In genomic region chr4:52648836-52649235, GRCh38 we compare ENCODE assay signal across 28 cellular contexts.
"Had no signal": no experiment of that assay in that cellular context is flagged by ENCODE, and none has a peak within 500 bp of the region (broad histone marks: within the 10 kb centered on the region; RNA-seq: fewer than 3 reads in every experiment).

No MANE protein-coding gene starts in this region.

- H3K36me3 Mint-ChIP-seq: natural killer cell had no signal

- H3K4me1 ChIP-seq: neural progenitor cell had no signal

- ATAC-seq: heart right ventricle, natural killer cell, right cardiac atrium, sciatic nerve had no signal

- H3K4me1 Mint-ChIP-seq: neural progenitor cell had no signal

- H3K27ac ChIP-seq: heart right ventricle, left ventricle myocardium inferior, neural progenitor cell, neutrophil, skin epidermis, testis, thyroid gland, transverse colon, upper lobe of left lung, vagina had no signal

- H3K9me3 ChIP-seq: left ventricle myocardium inferior, neutrophil, testis, thyroid gland, transverse colon, upper lobe of left lung, vagina had no signal

- H3K27ac Mint-ChIP-seq: mesothelial cell of epicardium; natural killer cell; neural progenitor cell; progenitor cell of endocrine pancreas; stimulated activated naive CD8-positive, alpha-beta T cell treated with anti-CD3 and anti-CD28 coated beads, Interleukin-15, Interleukin-2, amounts not matched to agents 100 ng/mL and 50 ng/mL, for 24 hours had no signal

- H3K4me3 Mint-ChIP-seq: mesothelial cell of epicardium; naive B cell; natural killer cell; nephron progenitor cell; neural progenitor cell; stimulated activated naive CD8-positive, alpha-beta T cell treated with anti-CD3 and anti-CD28 coated beads, Interleukin-15, Interleukin-2, amounts not matched to agents 100 ng/mL and 50 ng/mL, for 24 hours had no signal

- H3K27me3 ChIP-seq: heart right ventricle, hepatocyte, neural progenitor cell, neutrophil, testis, thyroid gland, transverse colon, upper lobe of left lung, vagina had no signal

- H3K9me3 Mint-ChIP-seq: naive B cell; natural killer cell; stimulated activated naive CD8-positive, alpha-beta T cell treated with anti-CD3 and anti-CD28 coated beads, Interleukin-15, Interleukin-2, amounts not matched to agents 100 ng/mL and 50 ng/mL, for 24 hours had no signal

- DNase-seq: heart right ventricle; islet precursor cell; left ventricle myocardium inferior; mesendoderm; naive B cell; natural killer cell; nephron progenitor cell; occipital lobe; right cardiac atrium; stimulated activated CD4-positive, alpha-beta T cell treated with anti-CD3 and anti-CD28 coated beads, Interleukin-12 subunit alpha, Interleukin-12 subunit beta, amount 100 ng/mL, for 4 hours; stimulated activated CD4-positive, alpha-beta T cell treated with anti-CD3 and anti-CD28 coated beads, Interleukin-15, amount 100 ng/mL, for 24 hours; stimulated activated CD4-positive, alpha-beta T cell treated with anti-CD3 and anti-CD28 coated beads, Interleukin-2, amount 100 ng/mL, for 24 hours; stimulated activated CD4-positive, alpha-beta T cell treated with anti-CD3 and anti-CD28 coated beads, Interleukin-4, amount 100 ng/mL, for 1 hour; substantia nigra; testis; thyroid gland; transverse colon; upper lobe of left lung had no signal

- H3K36me3 ChIP-seq: heart right ventricle, neural progenitor cell, neutrophil, thyroid gland, transverse colon, upper lobe of left lung, vagina had no signal

- H3K4me3 ChIP-seq: heart right ventricle, hepatocyte, left ventricle myocardium inferior, lung, neural progenitor cell, skin epidermis, testis, thyroid gland, transverse colon, upper lobe of left lung, vagina had no signal

- H3K27me3 Mint-ChIP-seq: naive B cell; progenitor cell of endocrine pancreas; stimulated activated naive CD8-positive, alpha-beta T cell treated with anti-CD3 and anti-CD28 coated beads, Interleukin-15, Interleukin-2, amounts not matched to agents 100 ng/mL and 50 ng/mL, for 24 hours had no signal
